ENCODE assay signal across 9 cellular contexts in genomic region chr9:35903049-35903448, GRCh38. TPM values are rescaled to one million over a fixed set of nuclear protein-coding genes. Genes with fewer than 3 reads are reported as not detected.
A peak's percentile ranks its signal among the peaks of the same experiment; 100 is the strongest.
DNase-seq lines count a peak whose midpoint lies in the region; ATAC-seq, FAIRE-seq and TF ChIP-seq lines count a peak whose summit lies in the region.
"Had no signal": no experiment of that assay in that cellular context is flagged by ENCODE, and none has a peak within 500 bp of the region (broad histone marks: within the 10 kb centered on the region; RNA-seq: fewer than 3 reads in every experiment).

No MANE protein-coding gene starts in this region.

- intact Hi-C loops in left ventricle myocardium inferior (cut with micrococcal nuclease) (loop anchor here (10.0 kb wide), 1 partner anchor 122 kb away; no protein-coding TSS in a partner anchor), cardiac septum (cut with DNase I) (no loop called here), sciatic nerve (cut with DNase I) (no loop called here)

- DNase-seq in left ventricle myocardium inferior = no peak
- no peak for DNase-seq in cardiac septum (ENCODE audit: low spot score)
- peak; percentile 52 for DNase-seq in LHCN-M2 (ENCODE audit: low read depth)
- peak; percentile 54 for DNase-seq in RPMI7951 (ENCODE audit: low read depth)
- DNase-seq in midbrain (lab: John Stamatoyannopoulos, UW) = peak; percentile 33
- no peak for DNase-seq in sciatic nerve (ENCODE audit: low spot score)

- peak; percentile 90 for FAIRE-seq in colon (lab: Jason Lieb, UNC)

- ATAC-seq in HG03439 (IDR thresholded peaks at IDR 0.05; ENCODE audit: unreplicated experiment) (no peak), sciatic nerve (no peak)

- H3K27ac ChIP-seq in left ventricle myocardium inferior (replicated peaks) = no peak overlapping the region

- H3K4me1 ChIP-seq in left ventricle myocardium inferior = peaks cover 51% of the 10 kb centered on the region

- TF ChIP-seq CTCF in left ventricle myocardium inferior (IDR thresholded peaks at IDR 0.05; ENCODE audit: borderline replicate concordance) = peak; percentile 84

- H3K36me3 ChIP-seq in left ventricle myocardium inferior = no peaks in the 10 kb centered on the region

- no peaks in the 10 kb centered on the region for H3K9me3 ChIP-seq in left ventricle myocardium inferior (replicated peaks)

- no peak overlapping the region for H3K4me3 ChIP-seq in left ventricle myocardium inferior

- no peaks in the 10 kb centered on the region for H3K27me3 ChIP-seq in left ventricle myocardium inferior (ENCODE audit: low read depth)

RNA-seq across cellular contexts. Expression of gene HRCT1, which starts 3.0 kb away (rescaled TPM):
- total RNA-seq in left ventricle myocardium inferior (6.2 TPM), cardiac septum (1.5 TPM), LHCN-M2 (2014; rRNA removed) (1.5 and 2.1 TPM in 2 replicates), sciatic nerve (4.5 TPM)
- 5.0 TPM for polyA plus RNA-seq in LHCN-M2 (2012)
- 0.20 TPM in 1 of 2 replicates, not detected in the other for total RNA-seq in RPMI7951 (2014; rRNA removed; shearing (Covaris generic))

RNA-seq across cellular contexts. Expression of gene SPAAR, which starts 6.2 kb away (rescaled TPM):
- total RNA-seq in left ventricle myocardium inferior (6.5 TPM), cardiac septum (4.0 TPM), LHCN-M2 (2014; rRNA removed) (0.17 and 0.38 TPM in 2 replicates), sciatic nerve (5.8 TPM)
- 0.55 TPM for polyA plus RNA-seq in LHCN-M2 (2012)
- total RNA-seq in RPMI7951 (2014; rRNA removed; shearing (Covaris generic)) = not detected in 2 replicates

RNA-seq across cellular contexts. Expression of gene OR13J1, which starts 32.8 kb away (rescaled TPM):
- total RNA-seq in left ventricle myocardium inferior = not detected
- not detected for total RNA-seq in cardiac septum
- not detected in 2 replicates for total RNA-seq in LHCN-M2 (2014; rRNA removed)
- not detected for polyA plus RNA-seq in LHCN-M2 (2012)
- not detected in 2 replicates for total RNA-seq in RPMI7951 (2014; rRNA removed; shearing (Covaris generic))
- total RNA-seq in sciatic nerve = not detected
- total RNA-seq: subcutaneous adipose tissue had no signal

RNA-seq across cellular contexts. Expression of gene OR2S2, which starts 54.9 kb away (rescaled TPM):
- total RNA-seq in left ventricle myocardium inferior = not detected
- not detected for total RNA-seq in cardiac septum
- total RNA-seq in LHCN-M2 (2014; rRNA removed) = not detected in 2 replicates
- polyA plus RNA-seq in LHCN-M2 (2012) = 0.06 TPM
- total RNA-seq in RPMI7951 (2014; rRNA removed; shearing (Covaris generic)) = not detected in 2 replicates
- total RNA-seq in sciatic nerve = not detected
- total RNA-seq: subcutaneous adipose tissue had no signal

Comparison
In these comparisons a context has a peak if more than half of its experiments do, and no peak if none do; other contexts are left out.
1. DNase-seq: peak in LHCN-M2 (single experiment), RPMI7951 (single experiment) and midbrain (single experiment); none in left ventricle myocardium inferior (single experiment), cardiac septum (single experiment) and sciatic nerve (single experiment).